ENCODE assay signal across 8 cellular contexts in genomic region chr6:110682460-110682853, GRCh38.
DNase-seq lines count a peak whose midpoint lies in the region; ATAC-seq and TF ChIP-seq lines count a peak whose summit lies in the region.

No MANE protein-coding gene starts in this region.

- H3K4me1 ChIP-seq in uterus: no peaks in the 10 kb centered on the region

- no peaks in the 10 kb centered on the region for H3K36me3 Mint-ChIP-seq in IgD-negative memory B cell
- H3K36me3 Mint-ChIP-seq in activated T-helper 1 cell treated with anti-CD3 and anti-CD28 coated beads, Interleukin-12 subunit alpha, Interleukin-12 subunit beta, Interleukin-2, Interleukin-4 antibody, amounts not matched to agents 30 ng/mL and 10 ng/mL and 1 ng/mL, durations not matched to agents 14 hours and 24 hours and 36 hours (ENCODE audit: low read depth): no peaks in the 10 kb centered on the region

- peak overlapping the region in 2 of 3 donors; percentile 16 to 51 for H3K27ac Mint-ChIP-seq in IgD-negative memory B cell
- no peak overlapping the region for H3K27ac Mint-ChIP-seq in activated T-helper 1 cell treated with anti-CD3 and anti-CD28 coated beads, Interleukin-12 subunit alpha, Interleukin-12 subunit beta, Interleukin-2, Interleukin-4 antibody, amounts not matched to agents 30 ng/mL and 10 ng/mL and 1 ng/mL, durations not matched to agents 14 hours and 24 hours and 36 hours

- H3K4me3 ChIP-seq in foreskin fibroblast (ENCODE audit: low read depth in 1 of 2, low read length in 2 of 2) (no peak overlapping the region), uterus (no peak overlapping the region)

- TF ChIP-seq CTCF in foreskin fibroblast (IDR thresholded peaks at IDR 0.05; ENCODE audit: low read depth, low read length): peak; percentile 55
- peak in 1 of 3 donors; percentile 37 for TF ChIP-seq CTCF in omental fat pad (IDR thresholded peaks at IDR 0.05)
- TF ChIP-seq CTCF in uterus (IDR thresholded peaks at IDR 0.05): peak; percentile 54 to 80 (median 76)

- no peaks in the 10 kb centered on the region for H3K27me3 Mint-ChIP-seq in IgD-negative memory B cell
- H3K27me3 Mint-ChIP-seq in activated T-helper 1 cell treated with anti-CD3 and anti-CD28 coated beads, Interleukin-12 subunit alpha, Interleukin-12 subunit beta, Interleukin-2, Interleukin-4 antibody, amounts not matched to agents 30 ng/mL and 10 ng/mL and 1 ng/mL, durations not matched to agents 14 hours and 24 hours and 36 hours (ENCODE audit: insufficient read depth): no peaks in the 10 kb centered on the region

- H3K36me3 ChIP-seq in uterus: no peaks in the 10 kb centered on the region

- TF ChIP-seq POLR2A in uterus (IDR thresholded peaks at IDR 0.05): no peak

- no peaks in the 10 kb centered on the region for H3K27me3 ChIP-seq in uterus

- H3K9me3 Mint-ChIP-seq in IgD-negative memory B cell: no peaks in the 10 kb centered on the region
- H3K9me3 Mint-ChIP-seq in activated T-helper 1 cell treated with anti-CD3 and anti-CD28 coated beads, Interleukin-12 subunit alpha, Interleukin-12 subunit beta, Interleukin-2, Interleukin-4 antibody, amounts not matched to agents 30 ng/mL and 10 ng/mL and 1 ng/mL, durations not matched to agents 14 hours and 24 hours and 36 hours: no peaks in the 10 kb centered on the region

- H3K4me1 Mint-ChIP-seq in IgD-negative memory B cell: peaks cover 11 to 24% (median 13%) of the 10 kb centered on the region in 3 donors
- peaks cover 20% of the 10 kb centered on the region for H3K4me1 Mint-ChIP-seq in activated T-helper 1 cell treated with anti-CD3 and anti-CD28 coated beads, Interleukin-12 subunit alpha, Interleukin-12 subunit beta, Interleukin-2, Interleukin-4 antibody, amounts not matched to agents 30 ng/mL and 10 ng/mL and 1 ng/mL, durations not matched to agents 14 hours and 24 hours and 36 hours (ENCODE audit: low read depth)

- no peak overlapping the region for H3K27ac ChIP-seq in uterus

- peak overlapping the region in 1 of 4 donors; percentile 22 for H3K4me3 Mint-ChIP-seq in IgD-negative memory B cell
- H3K4me3 Mint-ChIP-seq in activated T-helper 1 cell treated with anti-CD3 and anti-CD28 coated beads, Interleukin-12 subunit alpha, Interleukin-12 subunit beta, Interleukin-2, Interleukin-4 antibody, amounts not matched to agents 30 ng/mL and 10 ng/mL and 1 ng/mL, durations not matched to agents 14 hours and 24 hours and 36 hours: no peak overlapping the region

- intact Hi-C loops in activated T-helper 1 cell treated with anti-CD3 and anti-CD28 coated beads, Interleukin-12 subunit alpha, Interleukin-12 subunit beta, Interleukin-2, Interleukin-4 antibody, amounts not matched to agents 30 ng/mL and 10 ng/mL and 1 ng/mL, durations not matched to agents 14 hours and 24 hours and 36 hours (cut with micrococcal nuclease): loop anchor here (1.0 to 2.0 kb wide), 10 partner anchors 133 to 528 kb away; partner anchors contain the start of genes AMD1, CDK19, GTF3C6 and RPF2
- intact Hi-C loops in uterus (cut with DNase I; ENCODE audit: low total_unique reads): no loop called here

- ATAC-seq in GM21723 (IDR thresholded peaks at IDR 0.05; ENCODE audit: unreplicated experiment) (peak; percentile 99), omental fat pad (ENCODE audit: low FRiP score) (peak; percentile 62)

- H3K9me3 ChIP-seq in uterus: no peaks in the 10 kb centered on the region

- DNase-seq in ELF-1 (ENCODE audit: low read depth, low spot score) (peak; percentile 46), OCI-M1 (lab: John Stamatoyannopoulos, UW) (peak; percentile 96), foreskin fibroblast (peak; percentile 71 to 88), omental fat pad (ENCODE audit: low spot score) (no peak), uterus (peak in 1 of 2 donors; percentile 74)
- peak; percentile 63 for DNase-seq in activated T-helper 1 cell treated with anti-CD3 and anti-CD28 coated beads, Interleukin-12 subunit alpha, Interleukin-12 subunit beta, Interleukin-2, Interleukin-4 antibody, amounts not matched to agents 30 ng/mL and 10 ng/mL and 1 ng/mL, durations not matched to agents 14 hours and 24 hours and 36 hours (ENCODE audit: low spot score)
